20 cellular contexts compared by ENCODE assay signal in genomic region chr17:704111-704864, GRCh38. TPM values are rescaled to one million over a fixed set of nuclear protein-coding genes. Genes with fewer than 3 reads are reported as not detected.
A peak's percentile ranks its signal among the peaks of the same experiment; 100 is the strongest.
DNase-seq lines count a peak whose midpoint lies in the region; ATAC-seq, FAIRE-seq and TF ChIP-seq lines count a peak whose summit lies in the region.
"Had no signal": no experiment of that assay in that cellular context is flagged by ENCODE, and none has a peak within 500 bp of the region (broad histone marks: within the 10 kb centered on the region; RNA-seq: fewer than 3 reads in every experiment).

No MANE protein-coding gene starts in this region.

- no peak overlapping the region for H4K91ac ChIP-seq in mesenchymal stem cell (ENCODE audit: low read length)

- intact Hi-C loops in CD4-positive, alpha-beta T cell (cut with DNase I, micrococcal nuclease) = loop anchor here in 1 of 2 experiments (10.0 kb wide), 1 partner anchor 319 kb away; no protein-coding TSS in a partner anchor
- intact Hi-C loops in aorta (cut with DNase I) = loop anchor here in 1 of 2 donors (5.0 kb wide), 1 partner anchor 557 kb away; no protein-coding TSS in a partner anchor
- intact Hi-C loops in dorsolateral prefrontal cortex (cut with DNase I) = loop anchor here in 1 of 2 donors (5.0 kb wide), 1 partner anchor 292 kb away; a partner anchor contains a TSS

- no peak overlapping the region for H3K9ac ChIP-seq in astrocyte (ENCODE audit: low read length)
- peak overlapping the region; percentile 20 for H3K9ac ChIP-seq in mesenchymal stem cell (ENCODE audit: low read length)
- no peak overlapping the region for H3K9ac ChIP-seq in Karpas-422 (ENCODE audit: low read length)

- no peak overlapping the region for H3K23ac ChIP-seq in mesenchymal stem cell (ENCODE audit: low read length in 2 of 2)

- POLR2A ChIA-PET in CD4-positive, alpha-beta T cell (lab: Charles Lee) = interaction anchor here (1.8 kb wide), 1 partner anchor 11 kb away, joined by 5 read pairs; no protein-coding TSS in a partner anchor

- CTCF ChIA-PET in CD4-positive, alpha-beta T cell (lab: Charles Lee) = interaction anchor here (0.5 to 1.7 kb wide), 2 partner anchors 24 to 292 kb away, joined by 3 read pairs; no protein-coding TSS in a partner anchor

- H3K9me3 ChIP-seq in CD4-positive, alpha-beta T cell (ENCODE audit: control insufficient read depth, low read length) = no peaks in the 10 kb centered on the region
- H3K9me3 ChIP-seq in astrocyte (ENCODE audit: insufficient read depth, low read depth, low read length) (no peaks in the 10 kb centered on the region), mesenchymal stem cell (ENCODE audit: control insufficient read depth, low read length) (no peaks in the 10 kb centered on the region), aorta (ENCODE audit: control insufficient read depth, low read length) (no peaks in the 10 kb centered on the region), Karpas-422 (ENCODE audit: low read length) (no peaks in the 10 kb centered on the region)
- H3K9me3 ChIP-seq: right lobe of liver, testis had no signal

- no peaks in the 10 kb centered on the region for H3K27me3 Mint-ChIP-seq in CD4-positive, alpha-beta T cell
- no peaks in the 10 kb centered on the region for H3K27me3 Mint-ChIP-seq in astrocyte (ENCODE audit: low read depth, unreplicated experiment)

- DNase-seq in CD4-positive, alpha-beta T cell = no peak
- DNase-seq in GM03348 (ENCODE audit: low spot score) (peak; percentile 24), astrocyte (ENCODE audit: low read depth) (peak; percentile 42), mesenchymal stem cell (peak; percentile 78), aorta (no peak), dorsolateral prefrontal cortex (no peak), Karpas-422 (no peak)
- DNase-seq: central memory CD4-positive, alpha-beta T cell; COR-L47; GOT3; NCI-H1436 treated with DMSO at 0.1 percent for 48 hours; NCI-H226; right lobe of liver; T1000; testis had no signal

- no peak overlapping the region for H2AFZ ChIP-seq in astrocyte (ENCODE audit: low read depth, low read length)
- no peak overlapping the region for H2AFZ ChIP-seq in mesenchymal stem cell (ENCODE audit: low read depth, low read length)
- no peak overlapping the region for H2AFZ ChIP-seq in Karpas-422 (ENCODE audit: low read length)

- H2BK12ac ChIP-seq in mesenchymal stem cell (ENCODE audit: low read length in 2 of 2) = no peak overlapping the region

- H3K4me3 ChIP-seq in astrocyte (ENCODE audit: insufficient read depth, low read depth, low read length) (no peak overlapping the region), mesenchymal stem cell (ENCODE audit: insufficient read depth in 1 of 2, low read depth in 1 of 2, low read length in 2 of 2) (no peak overlapping the region), aorta (ENCODE audit: low read length in 2 of 2) (no peak overlapping the region), dorsolateral prefrontal cortex (no peak overlapping the region), Karpas-422 (ENCODE audit: low read length) (no peak overlapping the region)
- H3K4me3 ChIP-seq: right lobe of liver, testis had no signal

- no peaks in the 10 kb centered on the region for H3K9me3 Mint-ChIP-seq in CD4-positive, alpha-beta T cell
- no peaks in the 10 kb centered on the region for H3K9me3 Mint-ChIP-seq in astrocyte (ENCODE audit: unreplicated experiment)
- H3K9me3 Mint-ChIP-seq: activated T-helper 2 cell treated with anti-CD3 and anti-CD28 coated beads, Interferon-gamma antibody, Interleukin-2, Interleukin-4, amounts not matched to agents 10 μg/mL and 5 μg/mL and 100 μg/mL, durations not matched to agents 14 hours and 24 hours and 36 hours had no signal

- no peak overlapping the region for H3K27ac ChIP-seq in CD4-positive, alpha-beta T cell (ENCODE audit: low read depth, low read length)
- H3K27ac ChIP-seq in astrocyte (ENCODE audit: low read depth, low read length) (no peak overlapping the region), mesenchymal stem cell (ENCODE audit: low read length, poor library complexity, severe bottlenecking) (peak overlapping the region; percentile 14), aorta (ENCODE audit: low read depth in 1 of 2, low read length in 2 of 2) (no peak overlapping the region), dorsolateral prefrontal cortex (no peak overlapping the region), Karpas-422 (ENCODE audit: low read length) (no peak overlapping the region)
- H3K27ac ChIP-seq: right lobe of liver, testis had no signal

- H3K4me1 ChIP-seq in astrocyte (ENCODE audit: insufficient read depth, low read length) = no peaks in the 10 kb centered on the region
- H3K4me1 ChIP-seq in mesenchymal stem cell (ENCODE audit: control insufficient read depth, insufficient read depth, low read depth, low read length) = peaks cover 4% of the 10 kb centered on the region
- no peaks in the 10 kb centered on the region for H3K4me1 ChIP-seq in aorta (ENCODE audit: control insufficient read depth in 1 of 2, insufficient read depth in 2 of 2, low read length in 2 of 2)
- no peaks in the 10 kb centered on the region for H3K4me1 ChIP-seq in Karpas-422 (ENCODE audit: low read length)

- H3K27ac Mint-ChIP-seq in CD4-positive, alpha-beta T cell = peak overlapping the region; percentile 42
- no peak overlapping the region for H3K27ac Mint-ChIP-seq in astrocyte (ENCODE audit: unreplicated experiment)
- H3K27ac Mint-ChIP-seq: activated T-helper 2 cell treated with anti-CD3 and anti-CD28 coated beads, Interferon-gamma antibody, Interleukin-2, Interleukin-4, amounts not matched to agents 10 μg/mL and 5 μg/mL and 100 μg/mL, durations not matched to agents 14 hours and 24 hours and 36 hours had no signal

- no peak overlapping the region for H2BK5ac ChIP-seq in mesenchymal stem cell (ENCODE audit: low read depth, low read length, poor library complexity, severe bottlenecking)

- H3K18ac ChIP-seq in mesenchymal stem cell (ENCODE audit: low read depth in 1 of 2, low read length in 2 of 2) = no peak overlapping the region

- no peak for TF ChIP-seq CTCF in CD4-positive, alpha-beta T cell (IDR thresholded peaks at IDR 0.05)
- TF ChIP-seq CTCF in astrocyte (IDR thresholded peaks at IDR 0.05; ENCODE audit: insufficient read depth, low read depth, low read length) = no peak
- no peak for TF ChIP-seq CTCF in dorsolateral prefrontal cortex (IDR thresholded peaks at IDR 0.05 in 54 of 56, conservative IDR thresholded peaks at IDR 0.05 in 2 of 56; ENCODE audit: low read depth in 1 of 56, partially characterized antibody in 56 of 56)

- H2BK120ac ChIP-seq in mesenchymal stem cell (ENCODE audit: low read depth, low read length) = no peak overlapping the region

- H2AK5ac ChIP-seq in mesenchymal stem cell (ENCODE audit: low read length, severe bottlenecking) = no peak overlapping the region

- peaks cover 63% of the 10 kb centered on the region for H3K79me2 ChIP-seq in astrocyte (ENCODE audit: insufficient read depth, low read length)
- H3K79me2 ChIP-seq in Karpas-422 (ENCODE audit: low read length) = peaks cover 48% of the 10 kb centered on the region

- H3K4ac ChIP-seq in mesenchymal stem cell (ENCODE audit: low read depth in 1 of 2, low read length in 2 of 2) = no peak overlapping the region

- H4K20me1 ChIP-seq in astrocyte (ENCODE audit: insufficient read depth, low read length) (peaks cover 49% of the 10 kb centered on the region), Karpas-422 (ENCODE audit: insufficient read depth, low read depth, low read length) (no peaks in the 10 kb centered on the region; the same call in 1 of the 2 replicates)

- H3K4me3 Mint-ChIP-seq in CD4-positive, alpha-beta T cell = no peak overlapping the region
- H3K4me3 Mint-ChIP-seq in astrocyte (ENCODE audit: unreplicated experiment) = no peak overlapping the region

- H3K14ac ChIP-seq in mesenchymal stem cell (ENCODE audit: low read length in 2 of 2) = no peak overlapping the region

- H4K8ac ChIP-seq in mesenchymal stem cell (ENCODE audit: low read length) = no peak overlapping the region

- H3K9me2 ChIP-seq in Karpas-422 (replicated peaks; ENCODE audit: insufficient read depth, low read length) = no peaks in the 10 kb centered on the region

- H2BK15ac ChIP-seq in mesenchymal stem cell (ENCODE audit: low read depth, poor library complexity, severe bottlenecking) = no peak overlapping the region

- H3K27me3 ChIP-seq in CD4-positive, alpha-beta T cell (ENCODE audit: control insufficient read depth, insufficient read depth, low read length) = no peaks in the 10 kb centered on the region
- H3K27me3 ChIP-seq in astrocyte (ENCODE audit: insufficient read depth, low read length) (no peaks in the 10 kb centered on the region), mesenchymal stem cell (ENCODE audit: control insufficient read depth in 1 of 2, insufficient read depth in 1 of 2, low read length in 2 of 2) (no peaks in the 10 kb centered on the region), aorta (ENCODE audit: control insufficient read depth in 1 of 2, insufficient read depth in 2 of 2, low read length in 1 of 2) (no peaks in the 10 kb centered on the region), dorsolateral prefrontal cortex (no peaks in the 10 kb centered on the region), Karpas-422 (ENCODE audit: low read length) (no peaks in the 10 kb centered on the region)
- H3K27me3 ChIP-seq: right lobe of liver, testis had no signal

- peaks cover 19% of the 10 kb centered on the region for H3K36me3 ChIP-seq in astrocyte (ENCODE audit: insufficient read depth, low read length)
- peaks cover 36 to 41% of the 10 kb centered on the region in 2 experiments for H3K36me3 ChIP-seq in mesenchymal stem cell (ENCODE audit: control insufficient read depth in 1 of 2, insufficient read depth in 2 of 2, low read depth in 1 of 2, low read length in 2 of 2)
- peaks cover 0 to 2% of the 10 kb centered on the region in 2 donors for H3K36me3 ChIP-seq in aorta (ENCODE audit: control insufficient read depth in 1 of 2, insufficient read depth in 2 of 2, low read length in 1 of 2)
- no peaks in the 10 kb centered on the region; the same call in 1 of the 2 replicates for H3K36me3 ChIP-seq in Karpas-422 (ENCODE audit: insufficient read depth, low read length)

- H3K4me1 Mint-ChIP-seq in CD4-positive, alpha-beta T cell (ENCODE audit: low read depth) = peaks cover 16% of the 10 kb centered on the region
- peaks cover 2% of the 10 kb centered on the region for H3K4me1 Mint-ChIP-seq in astrocyte (ENCODE audit: low read depth, unreplicated experiment)

- peaks cover 34% of the 10 kb centered on the region for H3K79me1 ChIP-seq in mesenchymal stem cell (replicated peaks; ENCODE audit: low read length, poor library complexity, severe bottlenecking)

- WGBS in mesenchymal stem cell = 85% methylated on average over 4 of the region's 4 CpGs
- 83 to 88% methylated on average over 4 of the region's 4 CpGs for WGBS in aorta, 2 donors

- FAIRE-seq in astrocyte (lab: Jason Lieb, UNC) = peak; percentile 78

- H3K36me3 Mint-ChIP-seq in CD4-positive, alpha-beta T cell (ENCODE audit: low read depth) = peaks cover 43% of the 10 kb centered on the region
- peaks cover 1% of the 10 kb centered on the region for H3K36me3 Mint-ChIP-seq in astrocyte (ENCODE audit: low read depth, unreplicated experiment)

- no peak for ATAC-seq in CD4-positive, alpha-beta T cell (ENCODE audit: poor library complexity)
- no peak for ATAC-seq in GM18873 (IDR thresholded peaks at IDR 0.05; ENCODE audit: low FRiP score, unreplicated experiment)
- no peak for ATAC-seq in aorta (ENCODE audit: low FRiP score)
- ATAC-seq: activated CD4-positive, CD25-positive, alpha-beta regulatory T cell treated with anti-CD3 and anti-CD28 coated beads, Interleukin-2, amount 50 U/mL, for 24 hours; esophagus mucosa; left lobe of liver; right lobe of liver had no signal

- H3K4me2 ChIP-seq in astrocyte (ENCODE audit: low read length) (no peak overlapping the region), mesenchymal stem cell (ENCODE audit: low read length, poor library complexity, severe bottlenecking) (no peak overlapping the region), Karpas-422 (ENCODE audit: low read depth, low read length, poor library complexity, severe bottlenecking) (no peak overlapping the region)

RNA-seq across cellular contexts. Expression of gene VPS53, which starts 10.4 kb away (rescaled TPM):
- 10 to 100 TPM; 54.0 to 57.0 TPM for total RNA-seq in CD4-positive, alpha-beta T cell
- total RNA-seq in astrocyte (79.6 and 83.5 TPM in 2 replicates), aorta (10 to 100 TPM; 53.5 to 79.3 TPM), dorsolateral prefrontal cortex (100 to 1,000 TPM in 118 of 120 experiments, 10 to 100 TPM in 2; 97.4 to 231 (median 164) TPM)
- 19.2 TPM for polyA plus RNA-seq in mesenchymal stem cell (2013, experiment 1 of 2)
- 19.3 TPM for polyA plus RNA-seq in mesenchymal stem cell (2013, experiment 2 of 2)
- 1 to 10 TPM; 3.6 to 6.2 TPM for polyA plus RNA-seq in aorta
- 8.0 and 14.1 TPM in 2 replicates for total RNA-seq in Karpas-422 (2014; rRNA removed; shearing (Covaris generic); ENCODE audit: low replicate concordance)

RNA-seq across cellular contexts. Expression of gene TLCD3A, which starts 28.1 kb away (rescaled TPM):
- total RNA-seq in CD4-positive, alpha-beta T cell = under 1 TPM; 0.63 to 0.75 TPM
- total RNA-seq in astrocyte (25.8 and 26.6 TPM in 2 replicates), aorta (10 to 100 TPM in 1 of 2 donors, 1 to 10 TPM in 1; 8.0 to 11.1 TPM), dorsolateral prefrontal cortex (10 to 100 TPM in 18 of 120 experiments, 1 to 10 TPM in 102; 4.2 to 19.9 (median 7.4) TPM)
- 29.2 TPM for polyA plus RNA-seq in mesenchymal stem cell (2013, experiment 1 of 2)
- 30.4 TPM for polyA plus RNA-seq in mesenchymal stem cell (2013, experiment 2 of 2)
- polyA plus RNA-seq in aorta = 1 to 10 TPM; 2.8 to 4.5 TPM
- 25.8 and 27.4 TPM in 2 replicates for total RNA-seq in Karpas-422 (2014; rRNA removed; shearing (Covaris generic); ENCODE audit: low replicate concordance)

RNA-seq across cellular contexts. Expression of gene GEMIN4, which starts 47.8 kb away (rescaled TPM):
- 10 to 100 TPM; 16.0 to 18.0 TPM for total RNA-seq in CD4-positive, alpha-beta T cell
- 17.3 and 18.4 TPM in 2 replicates for total RNA-seq in astrocyte
- 6.4 TPM for polyA plus RNA-seq in mesenchymal stem cell (2013, experiment 1 of 2)
- 6.6 TPM for polyA plus RNA-seq in mesenchymal stem cell (2013, experiment 2 of 2)
- total RNA-seq in aorta = 10 to 100 TPM; 11.7 to 17.2 TPM
- polyA plus RNA-seq in aorta = 10 to 100 TPM in 1 of 2 donors, 1 to 10 TPM in 1; 5.5 to 18.1 TPM
- total RNA-seq in dorsolateral prefrontal cortex = 10 to 100 TPM in 117 of 120 experiments, 1 to 10 TPM in 3; 9.5 to 23.3 (median 14.0) TPM
- 20.2 and 31.1 TPM in 2 replicates for total RNA-seq in Karpas-422 (2014; rRNA removed; shearing (Covaris generic); ENCODE audit: low replicate concordance)

Comparison
In these comparisons a context has a peak if more than half of its experiments do, and no peak if none do; other contexts are left out.
1. DNase-seq: peak in GM03348 (single experiment), astrocyte (single experiment) and mesenchymal stem cell (single experiment); none in CD4-positive, alpha-beta T cell (0 of 10), aorta (0 of 2), dorsolateral prefrontal cortex (0 of 10) and Karpas-422 (single experiment).